ENCODE assay signal across 8 cellular contexts in the genomic region with DNA sequence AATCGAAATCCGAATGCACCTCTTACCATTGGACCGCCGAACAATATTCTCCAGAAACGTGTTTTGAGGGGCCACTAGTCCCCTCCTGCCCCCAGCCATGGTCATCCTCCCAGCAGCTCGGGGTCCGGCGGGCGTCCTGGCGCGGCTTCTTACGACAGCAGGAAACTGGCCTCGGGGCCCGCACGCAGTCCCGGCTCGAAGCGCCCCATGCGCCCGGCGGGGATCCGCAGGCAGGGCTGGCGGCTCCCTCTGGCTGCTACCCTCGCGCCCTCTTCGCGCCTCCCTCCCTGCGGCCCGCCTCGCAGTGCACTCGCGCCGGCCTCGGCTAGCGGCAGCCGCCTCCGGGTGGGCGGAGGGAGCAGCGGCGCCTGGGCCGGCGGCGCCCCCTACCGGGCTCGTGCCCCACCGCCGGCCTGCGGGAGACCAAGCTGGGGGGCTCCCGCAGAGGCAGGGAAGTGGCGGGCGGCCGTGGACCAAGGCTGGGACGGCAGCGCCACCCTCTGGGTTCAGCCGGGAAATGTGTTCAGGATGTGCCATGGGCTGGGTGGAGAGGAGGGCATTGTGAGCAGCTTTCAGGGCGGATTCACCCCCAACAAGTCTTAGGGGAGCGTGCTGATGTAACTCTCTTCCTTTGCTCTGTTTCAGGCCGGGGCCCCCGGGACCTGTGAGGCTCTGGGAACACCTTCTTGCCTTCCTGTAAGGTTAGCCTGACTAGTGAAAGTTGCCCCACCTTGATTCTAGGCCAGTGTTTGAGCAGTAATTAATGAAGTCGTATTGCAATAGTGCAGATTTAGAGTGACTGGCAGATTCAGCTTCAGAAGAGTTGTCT. TPM values are rescaled to one million over a fixed set of nuclear protein-coding genes. Genes with fewer than 3 reads are reported as not detected.
DNase-seq lines count a peak whose midpoint lies in the region; ATAC-seq, FAIRE-seq and TF ChIP-seq lines count a peak whose summit lies in the region.

A gene with protein sequence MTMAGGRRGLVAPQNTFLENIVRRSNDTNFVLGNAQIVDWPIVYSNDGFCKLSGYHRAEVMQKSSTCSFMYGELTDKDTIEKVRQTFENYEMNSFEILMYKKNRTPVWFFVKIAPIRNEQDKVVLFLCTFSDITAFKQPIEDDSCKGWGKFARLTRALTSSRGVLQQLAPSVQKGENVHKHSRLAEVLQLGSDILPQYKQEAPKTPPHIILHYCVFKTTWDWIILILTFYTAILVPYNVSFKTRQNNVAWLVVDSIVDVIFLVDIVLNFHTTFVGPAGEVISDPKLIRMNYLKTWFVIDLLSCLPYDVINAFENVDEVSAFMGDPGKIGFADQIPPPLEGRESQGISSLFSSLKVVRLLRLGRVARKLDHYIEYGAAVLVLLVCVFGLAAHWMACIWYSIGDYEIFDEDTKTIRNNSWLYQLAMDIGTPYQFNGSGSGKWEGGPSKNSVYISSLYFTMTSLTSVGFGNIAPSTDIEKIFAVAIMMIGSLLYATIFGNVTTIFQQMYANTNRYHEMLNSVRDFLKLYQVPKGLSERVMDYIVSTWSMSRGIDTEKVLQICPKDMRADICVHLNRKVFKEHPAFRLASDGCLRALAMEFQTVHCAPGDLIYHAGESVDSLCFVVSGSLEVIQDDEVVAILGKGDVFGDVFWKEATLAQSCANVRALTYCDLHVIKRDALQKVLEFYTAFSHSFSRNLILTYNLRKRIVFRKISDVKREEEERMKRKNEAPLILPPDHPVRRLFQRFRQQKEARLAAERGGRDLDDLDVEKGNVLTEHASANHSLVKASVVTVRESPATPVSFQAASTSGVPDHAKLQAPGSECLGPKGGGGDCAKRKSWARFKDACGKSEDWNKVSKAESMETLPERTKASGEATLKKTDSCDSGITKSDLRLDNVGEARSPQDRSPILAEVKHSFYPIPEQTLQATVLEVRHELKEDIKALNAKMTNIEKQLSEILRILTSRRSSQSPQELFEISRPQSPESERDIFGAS (minus strand): TSS at position 308 of the 829 bp plus-strand sequence. CDS start 203 bp downstream, at position 105.

- ATAC-seq in HG03025 (IDR thresholded peaks at IDR 0.05; ENCODE audit: low FRiP score, unreplicated experiment) = peak; percentile 82

- no peak for FAIRE-seq in GM18507 (lab: Jason Lieb, UNC)

- no peaks in the 10 kb centered on the region for H3K36me3 ChIP-seq in WERI-Rb-1
- H3K36me3 ChIP-seq in breast epithelium = no peaks in the 10 kb centered on the region

- peak within 1 kb of the TSS; percentile 61 for H3K4me3 ChIP-seq in WERI-Rb-1 (ENCODE audit: low read depth, low read length)
- H3K4me3 ChIP-seq in breast epithelium = peak within 1 kb of the TSS; percentile 30 to 70 (median 52)

- no peak within 1 kb of the TSS for H3K27ac ChIP-seq in 22Rv1
- no peak within 1 kb of the TSS for H3K27ac ChIP-seq in WERI-Rb-1
- H3K27ac ChIP-seq in breast epithelium = no peak within 1 kb of the TSS

- intact Hi-C loops in breast epithelium (cut with DNase I; ENCODE audit: low total_unique reads) = no loop called here

- TF ChIP-seq CTCF in 22Rv1 (IDR thresholded peaks at IDR 0.05) = peak; percentile 100
- peak; percentile 95 for TF ChIP-seq CTCF in WERI-Rb-1 (IDR thresholded peaks at IDR 0.05; ENCODE audit: low read depth, low read length)
- TF ChIP-seq CTCF in breast epithelium (IDR thresholded peaks at IDR 0.05) = peak; percentile 42 to 71 (median 47)

- no peaks in the 10 kb centered on the region for H3K9me3 ChIP-seq in WERI-Rb-1 (ENCODE audit: severe bottlenecking)
- H3K9me3 ChIP-seq in breast epithelium = no peaks in the 10 kb centered on the region

- DNase-seq in GM18507 (ENCODE audit: extremely low spot score, insufficient read length, low read depth) = peak; percentile 51
- peak; percentile 76 for DNase-seq in NCI-H2029 (lab: John Stamatoyannopoulos, UW)
- peak; percentile 94 for DNase-seq in WERI-Rb-1
- peak; percentile 46 to 62 for DNase-seq in breast epithelium (ENCODE audit: low spot score in 2 of 2)
- peak; percentile 87 for DNase-seq in inferior parietal cortex (ENCODE audit: extremely low spot score)
- DNase-seq in stimulated activated CD4-positive, alpha-beta T cell treated with anti-CD3 and anti-CD28 coated beads, Interleukin-12 subunit alpha, Interleukin-12 subunit beta, amount 100 ng/mL, for 24 hours (ENCODE audit: low read depth in 2 of 2) = peak; percentile 60 to 80

- TF ChIP-seq POLR2A in breast epithelium (IDR thresholded peaks at IDR 0.05) = no peak

- peaks cover 0 to 5% of the 10 kb centered on the region in 2 donors for H3K4me1 ChIP-seq in breast epithelium

- H3K27me3 ChIP-seq in WERI-Rb-1 (ENCODE audit: insufficient read depth, low read depth, severe bottlenecking) = peaks cover 14% of the 10 kb centered on the region
- no peaks in the 10 kb centered on the region for H3K27me3 ChIP-seq in breast epithelium

RNA-seq across cellular contexts. Expression of the gene that starts here (rescaled TPM):
- total RNA-seq in breast epithelium = 1 to 10 TPM in 1 of 3 donors, under 1 TPM in 1, not detected in 1; 0.32 to 1.3 TPM

Comparison
In these comparisons a context has a peak if more than half of its experiments do, and no peak if none do; other contexts are left out.
1. CTCF ChIP-seq: peak in every context shown above with its lines; median percentile 100 in 22Rv1; 95 in WERI-Rb-1; 47 in breast epithelium.